26 cellular contexts compared by ENCODE assay signal in the genomic region with DNA sequence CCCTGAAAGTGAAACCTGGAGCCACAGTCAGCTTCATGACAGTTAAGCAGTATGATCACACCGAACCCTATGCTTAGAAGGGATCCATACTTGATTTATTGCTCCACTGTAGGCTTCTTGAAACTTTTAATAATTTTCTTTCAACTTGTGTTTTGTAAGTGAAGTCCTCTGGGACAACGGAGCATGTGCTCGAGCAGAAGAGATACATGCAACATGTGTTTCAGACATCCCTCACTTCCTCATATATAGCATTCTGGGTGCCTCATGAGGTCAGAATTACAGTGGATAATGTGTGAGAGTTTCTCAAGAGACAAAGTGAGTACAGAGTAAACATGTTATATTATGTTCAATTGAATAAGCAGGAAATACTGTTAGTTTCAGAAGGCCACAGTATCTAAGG.
"Had no signal": no experiment of that assay in that cellular context is flagged by ENCODE, and none has a peak within 500 bp of the region (broad histone marks: within the 10 kb centered on the region; RNA-seq: fewer than 3 reads in every experiment).

No MANE protein-coding gene starts in this region.

- ATAC-seq: natural killer cell; psoas muscle; right cardiac atrium; sciatic nerve; stimulated activated effector memory CD8-positive, alpha-beta T cell treated with anti-CD3 and anti-CD28 coated beads, Interleukin-12 subunit alpha, Interleukin-12 subunit beta, amount 100 ng/mL, for 72 hours; stimulated activated naive B cell treated with anti-CD40 and anti-IgM and Interleukin-4, amounts not matched to agents 10 μg/mL and 1 μg/mL and 100 μg/mL, for 72 hours had no signal

- H3K79me2 ChIP-seq: parathyroid adenoma had no signal

- DNase-seq: natural killer cell; occipital lobe; ovary; posterior cingulate gyrus; psoas muscle; right cardiac atrium; spleen; stimulated activated CD4-positive, alpha-beta T cell treated with anti-CD3 and anti-CD28 coated beads, Interleukin-12 subunit alpha, Interleukin-12 subunit beta, amount 100 ng/mL, for 4 hours; stimulated activated CD4-positive, alpha-beta T cell treated with anti-CD3 and anti-CD28 coated beads, Interleukin-1b, Interleukin-23, amount 100 ng/mL, for 48 hours; stimulated activated CD4-positive, alpha-beta T cell treated with anti-CD3 and anti-CD28 coated beads, Interleukin-4, amount 100 ng/mL, for 24 hours; stimulated activated naive B cell treated with anti-CD40 and anti-IgM and Interleukin-4, amounts not matched to agents 10 μg/mL and 1 μg/mL and 100 μg/mL, for 72 hours; stimulated activated naive CD4-positive, alpha-beta T cell treated with Interleukin-2 at 50 U/mL for 16 hours; stomach; thyroid gland; trophoblast cell; upper lobe of left lung had no signal

- H3K9ac ChIP-seq: neural progenitor cell, parathyroid adenoma had no signal

- H3K9me3 ChIP-seq: ovary, psoas muscle, stomach, thoracic aorta, thyroid gland, tibial nerve, upper lobe of left lung, vagina had no signal

- H3K4me1 ChIP-seq: neural progenitor cell, parathyroid adenoma, psoas muscle, spleen, stomach, thyroid gland, tibial nerve, upper lobe of left lung, vagina had no signal

- H3K4me3 ChIP-seq: neural progenitor cell, ovary, psoas muscle, skin epidermis, smooth muscle cell, spleen, stomach, thoracic aorta, thyroid gland, tibial nerve, upper lobe of left lung, vagina had no signal

- H2AFZ ChIP-seq: neural progenitor cell, parathyroid adenoma had no signal

- FAIRE-seq: urothelium cell line had no signal

- H3K27ac ChIP-seq: neural progenitor cell, ovary, parathyroid adenoma, psoas muscle, skin epidermis, spleen, stomach, thoracic aorta, thyroid gland, tibial nerve, upper lobe of left lung, vagina had no signal

- H3K4me2 ChIP-seq: neural progenitor cell, smooth muscle cell had no signal

- H3K27me3 ChIP-seq: neural progenitor cell, ovary, spleen, stomach, thyroid gland, tibial nerve, upper lobe of left lung, vagina had no signal

- H3K36me3 ChIP-seq: neural progenitor cell, ovary, spleen, stomach, thoracic aorta, thyroid gland, tibial nerve, upper lobe of left lung, vagina had no signal
